ENCODE assay signal across 9 cellular contexts in genomic region chr14:102922490-102923200, GRCh38. TPM values are rescaled to one million over a fixed set of nuclear protein-coding genes. Genes with fewer than 3 reads are reported as not detected.
A peak's percentile ranks its signal among the peaks of the same experiment; 100 is the strongest.
DNase-seq lines count a peak whose midpoint lies in the region; ATAC-seq and TF ChIP-seq lines count a peak whose summit lies in the region.
"Had no signal": no experiment of that assay in that cellular context is flagged by ENCODE, and none has a peak within 500 bp of the region (broad histone marks: within the 10 kb centered on the region; RNA-seq: fewer than 3 reads in every experiment).

AMN (plus strand) TSS chr14:102922663; CDS start chr14:102922689, 26 bp downstream.

- H3K4me3 Mint-ChIP-seq in T-helper 17 cell, result peak within 1 kb of the TSS; percentile 78

- no peak for DNase-seq in T-helper 17 cell
- DNase-seq in left ventricle myocardium inferior, result no peak
- DNase-seq in skeletal muscle cell (ENCODE audit: low read depth), result no peak
- DNase-seq in NCI-H1417 treated with DMSO at 0.1 percent for 48 hours (lab: John Stamatoyannopoulos, UW), result no peak
- no peak for DNase-seq in NCI-H1436 (lab: John Stamatoyannopoulos, UW)
- DNase-seq: activated CD4-positive, CD25-positive, alpha-beta regulatory T cell treated with anti-CD3 and anti-CD28 coated beads, Interleukin-2, amount 50 U/mL, for 72 hours; hippocampal formation had no signal

- no peaks in the 10 kb centered on the region for H3K36me3 Mint-ChIP-seq in T-helper 17 cell (ENCODE audit: low read depth)

- peaks cover 13% of the 10 kb centered on the region for H3K27me3 Mint-ChIP-seq in T-helper 17 cell

- peaks cover 12% of the 10 kb centered on the region for H3K4me1 Mint-ChIP-seq in T-helper 17 cell

- H3K27ac ChIP-seq in left ventricle myocardium inferior (replicated peaks), result no peak within 1 kb of the TSS

- H3K27me3 ChIP-seq in left ventricle myocardium inferior (ENCODE audit: low read depth), result peaks cover 76% of the 10 kb centered on the region

- ATAC-seq in T-helper 17 cell (peak; percentile 27), GM21619 (IDR thresholded peaks at IDR 0.05; ENCODE audit: unreplicated experiment) (no peak)

- H3K4me3 ChIP-seq in GM12875 (ENCODE audit: low read depth, low read length) (peak within 1 kb of the TSS; percentile 21), left ventricle myocardium inferior (peak within 1 kb of the TSS; percentile 46), skeletal muscle cell (ENCODE audit: low read depth, low read length) (peak within 1 kb of the TSS; percentile 30)

- no peaks in the 10 kb centered on the region for H3K36me3 ChIP-seq in left ventricle myocardium inferior

- H3K27ac Mint-ChIP-seq in T-helper 17 cell, result no peak within 1 kb of the TSS

- H3K4me1 ChIP-seq in left ventricle myocardium inferior, result peaks cover 17% of the 10 kb centered on the region

- intact Hi-C loops in left ventricle myocardium inferior (cut with micrococcal nuclease), result no loop called here

- no peak for TF ChIP-seq CTCF in GM12875 (IDR thresholded peaks at IDR 0.05; ENCODE audit: borderline replicate concordance, insufficient read depth, low read depth, low read length)
- TF ChIP-seq CTCF in left ventricle myocardium inferior (IDR thresholded peaks at IDR 0.05; ENCODE audit: borderline replicate concordance), result no peak

- no peaks in the 10 kb centered on the region for H3K9me3 ChIP-seq in T-helper 17 cell (ENCODE audit: control insufficient read depth, low read length, poor library complexity, severe bottlenecking)
- H3K9me3 ChIP-seq in left ventricle myocardium inferior (replicated peaks), result no peaks in the 10 kb centered on the region

RNA-seq across cellular contexts. Expression of gene AMN, which starts in this region (rescaled TPM):
- total RNA-seq in T-helper 17 cell, result 1 to 10 TPM in 1 of 2 donors, under 1 TPM in 1; 0.65 to 2.3 TPM
- total RNA-seq in left ventricle myocardium inferior, result not detected
